Comparison of ENCODE assay signal across 11 cellular contexts in genomic region chr22:38291201-38291777, GRCh38. TPM values are rescaled to one million over a fixed set of nuclear protein-coding genes. Genes with fewer than 3 reads are reported as not detected.
DNase-seq lines count a peak whose midpoint lies in the region; ATAC-seq, FAIRE-seq and TF ChIP-seq lines count a peak whose summit lies in the region.
"Had no signal": no experiment of that assay in that cellular context is flagged by ENCODE, and none has a peak within 500 bp of the region (broad histone marks: within the 10 kb centered on the region; RNA-seq: fewer than 3 reads in every experiment).

No MANE protein-coding gene starts in this region.

- TSS peak; percentile 33 for BruUV-seq in GM12878 (replicated peaks; lab: Mats Ljungman, UMichigan)

- no peak overlapping the region for H3K4me2 ChIP-seq in GM12878 (ENCODE audit: control insufficient read depth, insufficient read depth)

- H3K4me1 Mint-ChIP-seq in HFFc6 (ENCODE audit: low read depth) = peaks cover 7% of the 10 kb centered on the region

- H3K36me3 Mint-ChIP-seq in HFFc6 (ENCODE audit: low read depth) = peaks cover 6% of the 10 kb centered on the region
- H3K36me3 Mint-ChIP-seq: naive B cell had no signal

- no peaks in the 10 kb centered on the region for H4K20me1 ChIP-seq in GM12878 (ENCODE audit: control insufficient read depth, insufficient read depth)

- SMC1A ChIA-PET in GM12878 (lab: Charles Lee; ENCODE audit: uncharacterized antibody, unreplicated experiment) = no interaction called here

- peaks cover 16% of the 10 kb centered on the region for H3K27me3 Mint-ChIP-seq in HFFc6 (ENCODE audit: insufficient read depth)
- H3K27me3 Mint-ChIP-seq: naive B cell had no signal

- H3K9me3 ChIP-seq in GM12878 (replicated peaks; ENCODE audit: control insufficient read depth, insufficient read depth, low read length) (no peaks in the 10 kb centered on the region), mesodermal cell (ENCODE audit: control insufficient read depth, low read length) (no peaks in the 10 kb centered on the region), ascending aorta (no peaks in the 10 kb centered on the region), vagina (no peaks in the 10 kb centered on the region)

- H3K79me2 ChIP-seq in GM12878 (ENCODE audit: control insufficient read depth, insufficient read depth, low read length) = no peaks in the 10 kb centered on the region

- POLR2A ChIA-PET in GM12878 (lab: Charles Lee) = interaction anchor here (0.6 kb wide), 1 partner anchor 279 kb away, joined by 4 read pairs; the partner anchor contains the start of gene DMC1

- 90% methylated on average over 16 of the region's 22 CpGs for WGBS in GM12878 (ENCODE audit: insufficient coverage, insufficient replicate concordance, low lambda C conversion rate, missing lambda C conversion rate)
- WGBS in mesodermal cell (ENCODE audit: insufficient coverage in 2 of 2), 2 experiments = 87 to 91% methylated on average over 11 to 12 of the region's 22 CpGs

- DNase-seq in HFFc6 (no peak), GM12878 (ENCODE audit: low read depth, low spot score) (no peak), GM13977 (ENCODE audit: low spot score) (no peak), ascending aorta (ENCODE audit: low spot score in 2 of 2) (no peak), vagina (ENCODE audit: extremely low spot score in 2 of 2) (no peak)
- DNase-seq: activated gamma-delta T cell; central memory CD4-positive, alpha-beta T cell; naive B cell had no signal

- FAIRE-seq in GM12878 (lab: Jason Lieb, UNC) = no peak

- H3K27ac Mint-ChIP-seq in HFFc6 = peak overlapping the region; percentile 65; the same call in 1 of the 2 replicates

- peak; percentile 37; the same call in 1 of the 2 replicates for TF ChIP-seq POLR2A in GM12878 (IDR thresholded peaks at IDR 0.05; ENCODE audit: low read depth, low read length)
- TF ChIP-seq POLR2A in vagina (IDR thresholded peaks at IDR 0.05) = no peak

- H3K9ac ChIP-seq in GM12878 (ENCODE audit: control insufficient read depth, insufficient read depth, low read length) = no peak overlapping the region

- in situ Hi-C loops in GM12878 (cut with MboI) (no loop called here), GM13977 (cut with MboI; ENCODE audit: low pct_unique_long_range_greater_than_20kb, low sequenced_read_pairs, unreplicated experiment) (no loop called here)

- no peaks in the 10 kb centered on the region for H3K4me1 ChIP-seq in GM12878 (ENCODE audit: control insufficient read depth, insufficient read depth, low read length)
- no peaks in the 10 kb centered on the region for H3K4me1 ChIP-seq in mesodermal cell (ENCODE audit: control insufficient read depth, insufficient read depth, low read length, poor library complexity, severe bottlenecking)
- H3K4me1 ChIP-seq in ascending aorta = no peaks in the 10 kb centered on the region
- no peaks in the 10 kb centered on the region for H3K4me1 ChIP-seq in vagina

- 0 out of 2 replicates have a peak overlapping the region, but pooled peaks have one; percentile 7 for H3K27ac ChIP-seq in 22Rv1
- no peak overlapping the region for H3K27ac ChIP-seq in GM12878 (ENCODE audit: control insufficient read depth, insufficient read depth)
- H3K27ac ChIP-seq in mesodermal cell (ENCODE audit: low read depth, low read length, severe bottlenecking) = peak overlapping the region; percentile 23
- peak overlapping the region in 1 of 2 donors; percentile 18 for H3K27ac ChIP-seq in ascending aorta
- no peak overlapping the region for H3K27ac ChIP-seq in vagina

- H2AFZ ChIP-seq in GM12878 (ENCODE audit: control insufficient read depth, low read depth, low read length) = no peak overlapping the region

- no peaks in the 10 kb centered on the region for H3K9me3 Mint-ChIP-seq in HFFc6

- TF ChIP-seq CTCF in 22Rv1 (IDR thresholded peaks at IDR 0.05) (no peak), HFFc6 (IDR thresholded peaks at IDR 0.05) (0 out of 2 replicates have a peak, but pooled peaks have one; percentile 15), GM12878 (IDR thresholded peaks at IDR 0.05 in 2 of 3, conservative IDR thresholded peaks at IDR 0.05 in 1 of 3; ENCODE audit: control insufficient read depth in 2 of 3, extremely low read depth in 1 of 3, insufficient read depth in 1 of 3, low read depth in 3 of 3, low read length in 3 of 3) (no peak), GM13977 (IDR thresholded peaks at IDR 0.05; ENCODE audit: extremely low read depth, insufficient read depth, missing control alignments) (no peak), ascending aorta (IDR thresholded peaks at IDR 0.05) (no peak), vagina (IDR thresholded peaks at IDR 0.05) (no peak)

- no peak for ATAC-seq in GM12878
- ATAC-seq in GM18498 (IDR thresholded peaks at IDR 0.05; ENCODE audit: unreplicated experiment) = no peak

- no peak overlapping the region for H3K4me3 ChIP-seq in GM12878
- no peak overlapping the region for H3K4me3 ChIP-seq in mesodermal cell (ENCODE audit: extremely low read depth, insufficient read depth, low read length, poor library complexity, severe bottlenecking)
- H3K4me3 ChIP-seq in ascending aorta = no peak overlapping the region
- no peak overlapping the region for H3K4me3 ChIP-seq in vagina

- H3K4me3 Mint-ChIP-seq in HFFc6 = no peak overlapping the region
- H3K4me3 Mint-ChIP-seq: naive B cell had no signal

- CTCF ChIA-PET in GM12878 (lab: Yijun Ruan, JAX) = no interaction called here

- TF ChIP-seq EP300 in GM12878 (IDR thresholded peaks at IDR 0.05; ENCODE audit: borderline replicate concordance in 1 of 2, control insufficient read depth in 1 of 2, low read depth in 2 of 2, low read length in 2 of 2) = no peak

- intact Hi-C loops in GM12878 (cut with micrococcal nuclease; ENCODE audit: unreplicated experiment) (loop anchor here (10.0 kb wide), 1 partner anchor 284 kb away; the partner anchor contains the start of gene DMC1), ascending aorta (cut with DNase I) (no loop called here), vagina (cut with DNase I) (no loop called here)

- H3K36me3 ChIP-seq in GM12878 (ENCODE audit: control insufficient read depth in 2 of 2, insufficient read depth in 2 of 2, low read length in 1 of 2) = peaks cover 2 to 22% of the 10 kb centered on the region in 2 experiments; a peak in 3 of 4 replicates
- H3K36me3 ChIP-seq in mesodermal cell (ENCODE audit: control insufficient read depth, insufficient read depth, low read length) = peaks cover 73% of the 10 kb centered on the region
- peaks cover 55 to 67% of the 10 kb centered on the region in 2 donors for H3K36me3 ChIP-seq in ascending aorta
- peaks cover 0 to 42% of the 10 kb centered on the region in 2 donors for H3K36me3 ChIP-seq in vagina

- H3K27me3 ChIP-seq in GM12878 (replicated peaks in 1 of 2; ENCODE audit: control insufficient read depth in 2 of 2, insufficient read depth in 2 of 2, low read length in 1 of 2) (no peaks in the 10 kb centered on the region), ascending aorta (no peaks in the 10 kb centered on the region), vagina (no peaks in the 10 kb centered on the region)

- no peak for TF ChIP-seq RAD21 in GM12878 (IDR thresholded peaks at IDR 0.05; ENCODE audit: insufficient read depth, low read depth, low read length)

- RAD21 ChIA-PET in GM12878 (lab: Charles Lee; ENCODE audit: unreplicated experiment) = no interaction called here

TF ChIP-seq in GM12878, 131 proteins besides CTCF, POLR2A, EP300 and RAD21 (continues in another document):
- TF ChIP-seq STAT3 (IDR thresholded peaks at IDR 0.05; ENCODE audit: low read depth, low read length) = no peak

RNA-seq across cellular contexts. Expression of gene TMEM184B, which starts 18.5 kb away (rescaled TPM):
- total RNA-seq in HFFc6 (2021; fragmentation: NEBNext Ultra II Directional; extraction: Animal tissue kit (Norgen Biotek cat#: 25700)) = 100 to 1,000 TPM; 104 to 125 (median 111) TPM
- 13.7 and 14.0 TPM in 2 replicates for total RNA-seq in GM12878 (2013; cell fraction: nucleolus; rRNA removed)
- total RNA-seq in GM12878 (2014; rRNA removed) (4.7 and 5.8 TPM in 2 replicates), GM12878 (2014; rRNA removed; fragmentation: Illumina TruSeq; extraction: Trizol) (4.2 and 5.0 TPM in 2 replicates), GM12878 (2021) (19.5 and 22.4 TPM in 2 replicates), ascending aorta (118 TPM), vagina (50.8 TPM)
- polyA plus RNA-seq in GM12878 (2011; ENCODE audit: low read depth) = 4.2 TPM
- polyA plus RNA-seq in GM12878 (2011; rRNA removed) (2.0 and 3.6 TPM in 2 replicates), GM12878 (2014; fragmentation: Illumina TruSeq; extraction: Trizol) (9.8 and 10.0 TPM in 2 replicates), GM12878 (2014; fragmentation: Nextera tagmentation; extraction: Ambion mirVana) (1 to 10 TPM in 1 of 2 experiments, under 1 TPM in 1; 0.56 to 1.0 TPM), GM12878 (2014; rRNA removed) (14.7 and 15.7 TPM in 2 replicates), GM12878 (2016; fragmentation: Nextera tagmentation; extraction: Ambion mirVana) (10 to 100 TPM; 16.1 to 17.1 TPM)
- 4.5 and 5.4 TPM in 2 replicates for polyA plus RNA-seq in GM12878 (2011; cell fraction: cytosol; rRNA removed)
- 9.4 and 12.5 TPM in 2 replicates for polyA plus RNA-seq in GM12878 (2011; cell fraction: nucleus; rRNA removed)
- 10.0 and 10.7 TPM in 2 replicates for polyA plus RNA-seq in GM12878 (2012)
- 5.0 and 5.3 TPM in 2 replicates for polyA minus RNA-seq in GM12878 (2011; rRNA and poly(A)+ RNA removed)
- polyA minus RNA-seq in GM12878 (2011; cell fraction: cytosol; rRNA and poly(A)+ RNA removed) = 3.6 and 4.7 TPM in 2 replicates
- 2.9 and 4.6 TPM in 2 replicates for polyA minus RNA-seq in GM12878 (2011; cell fraction: nucleus; rRNA and poly(A)+ RNA removed)
- polyA plus RNA-seq in mesodermal cell (2013, experiment 1 of 2) = 68.7 TPM
- polyA plus RNA-seq in mesodermal cell (2013, experiment 2 of 2) = 53.5 TPM

RNA-seq across cellular contexts. Expression of gene CSNK1E, which starts 25.9 kb away (rescaled TPM):
- total RNA-seq in HFFc6 (2021; fragmentation: NEBNext Ultra II Directional; extraction: Animal tissue kit (Norgen Biotek cat#: 25700)) = 100 to 1,000 TPM; 166 to 184 (median 172) TPM
- total RNA-seq in GM12878 (2013; cell fraction: nucleolus; rRNA removed) = 185 TPM in 2 replicates
- 78.7 and 88.5 TPM in 2 replicates for total RNA-seq in GM12878 (2014; rRNA removed)
- 48.3 and 51.6 TPM in 2 replicates for total RNA-seq in GM12878 (2014; rRNA removed; fragmentation: Illumina TruSeq; extraction: Trizol)
- total RNA-seq in GM12878 (2021) = 89.9 and 98.8 TPM in 2 replicates
- polyA plus RNA-seq in GM12878 (2011; ENCODE audit: low read depth) = 28.7 TPM
- 47.6 and 79.5 TPM in 2 replicates for polyA plus RNA-seq in GM12878 (2011; rRNA removed)
- 90.3 and 119 TPM in 2 replicates for polyA plus RNA-seq in GM12878 (2011; cell fraction: cytosol; rRNA removed)
- 145 and 172 TPM in 2 replicates for polyA plus RNA-seq in GM12878 (2011; cell fraction: nucleus; rRNA removed)
- 56.9 and 63.0 TPM in 2 replicates for polyA plus RNA-seq in GM12878 (2012)
- 52.4 and 78.3 TPM in 2 replicates for polyA plus RNA-seq in GM12878 (2014; fragmentation: Illumina TruSeq; extraction: Trizol)
- polyA plus RNA-seq in GM12878 (2014; fragmentation: Nextera tagmentation; extraction: Ambion mirVana) = 10 to 100 TPM in 1 of 2 experiments, 1 to 10 TPM in 1; 5.9 to 12.6 TPM
- polyA plus RNA-seq in GM12878 (2014; rRNA removed) = 103 and 107 TPM in 2 replicates
- 10 to 100 TPM; 17.3 to 18.5 TPM for polyA plus RNA-seq in GM12878 (2016; fragmentation: Nextera tagmentation; extraction: Ambion mirVana)
- 56.9 and 94.5 TPM in 2 replicates for polyA minus RNA-seq in GM12878 (2011; rRNA and poly(A)+ RNA removed)
- 34.5 and 38.5 TPM in 2 replicates for polyA minus RNA-seq in GM12878 (2011; cell fraction: cytosol; rRNA and poly(A)+ RNA removed)
- polyA minus RNA-seq in GM12878 (2011; cell fraction: nucleus; rRNA and poly(A)+ RNA removed) = 28.9 and 42.1 TPM in 2 replicates
- 129 TPM for polyA plus RNA-seq in mesodermal cell (2013, experiment 1 of 2)
- 114 TPM for polyA plus RNA-seq in mesodermal cell (2013, experiment 2 of 2)
- total RNA-seq in ascending aorta = 185 TPM
- 162 TPM for total RNA-seq in vagina

Comparison
In these comparisons a context has a peak if more than half of its experiments do, and no peak if none do; other contexts are left out.
1. H3K27ac ChIP-seq: peak in 22Rv1 (single experiment) and mesodermal cell (single experiment); none in GM12878 (single experiment) and vagina (single experiment).